In genomic region chrX:151488677-151489076, GRCh38 we compare ENCODE assay signal across 8 cellular contexts.
DNase-seq lines count a peak whose midpoint lies in the region; ATAC-seq and TF ChIP-seq lines count a peak whose summit lies in the region.

No MANE protein-coding gene starts in this region.

- H3K4me2 ChIP-seq in GM23338, result no peak overlapping the region

- no peak for DNase-seq in GM12864 (ENCODE audit: low read depth)
- DNase-seq in GM23338 (ENCODE audit: low spot score), result peak; percentile 43
- peak; percentile 38 for DNase-seq in NOMO-1 treated with DMSO at 0.1 percent for 48 hours (lab: John Stamatoyannopoulos, UW; ENCODE audit: unreplicated experiment)
- DNase-seq in endodermal cell, result peak; percentile 64
- DNase-seq in NCI-H345 (lab: John Stamatoyannopoulos, UW), result no peak
- DNase-seq in activated CD8-positive, alpha-beta memory T cell treated with anti-CD3 and anti-CD28 coated beads for 24 hours, result no peak
- no peak for DNase-seq in hypothalamus (lab: John Stamatoyannopoulos, UW)
- no peak for DNase-seq in HCEC 1CT

- H3K36me3 Mint-ChIP-seq in GM23338 (ENCODE audit: low read depth), result no peaks in the 10 kb centered on the region
- no peaks in the 10 kb centered on the region for H3K36me3 Mint-ChIP-seq in endodermal cell (ENCODE audit: low read depth)

- H3K4me1 Mint-ChIP-seq in GM23338 (no peaks in the 10 kb centered on the region), endodermal cell (no peaks in the 10 kb centered on the region)

- peaks cover 3% of the 10 kb centered on the region; the same call in 1 of the 2 replicates for H3K27me3 ChIP-seq in GM23338 (ENCODE audit: insufficient read depth)
- no peaks in the 10 kb centered on the region for H3K27me3 ChIP-seq in endodermal cell (ENCODE audit: control insufficient read depth, insufficient read depth, low read length, poor library complexity, severe bottlenecking)

- no peaks in the 10 kb centered on the region for H3K9me2 ChIP-seq in GM23338 (ENCODE audit: insufficient read depth)

- H3K36me3 ChIP-seq in GM23338 (ENCODE audit: insufficient read depth) (no peaks in the 10 kb centered on the region), endodermal cell (ENCODE audit: control insufficient read depth, insufficient read depth, low read length) (no peaks in the 10 kb centered on the region)

- no peaks in the 10 kb centered on the region for H3F3A ChIP-seq in GM23338 (replicated peaks; ENCODE audit: low read depth)

- H3K27ac Mint-ChIP-seq in GM23338 (no peak overlapping the region), endodermal cell (no peak overlapping the region)

- no peak overlapping the region for H3K9ac ChIP-seq in endodermal cell (ENCODE audit: extremely low read depth, low read length, poor library complexity, severe bottlenecking)

- no peak overlapping the region for H3K27ac ChIP-seq in GM23338 (ENCODE audit: low read depth)
- no peak overlapping the region for H3K27ac ChIP-seq in endodermal cell (ENCODE audit: low read depth, low read length)

- H3K4me3 ChIP-seq in GM12864 (ENCODE audit: low read depth, low read length) (no peak overlapping the region), GM23338 (no peak overlapping the region), endodermal cell (ENCODE audit: low read length) (no peak overlapping the region)

- H2AFZ ChIP-seq in GM23338, result no peak overlapping the region

- H3K4me1 ChIP-seq in GM23338 (ENCODE audit: insufficient read depth) (no peaks in the 10 kb centered on the region), endodermal cell (ENCODE audit: control insufficient read depth, insufficient read depth, low read length) (no peaks in the 10 kb centered on the region)

- H4K20me1 ChIP-seq in GM23338 (replicated peaks; ENCODE audit: insufficient read depth), result no peaks in the 10 kb centered on the region

- TF ChIP-seq CTCF in GM12864 (IDR thresholded peaks at IDR 0.05; ENCODE audit: low read depth, low read length, missing control alignments) (peak; percentile 51), GM23338 (conservative IDR thresholded peaks at IDR 0.05; ENCODE audit: low read depth in 2 of 2) (peak; percentile 52 to 67), endodermal cell (conservative IDR thresholded peaks at IDR 0.05) (peak; percentile 72)

- ATAC-seq in GM23338, result peak; percentile 63

- WGBS in endodermal cell (ENCODE audit: insufficient coverage in 1 of 2, insufficient read length in 1 of 2), 2 experiments, result 46% methylated on average over 2 of the region's 2 CpGs; no CpG with 5 or more reads in 1 of the 2 experiments

- H3K9me3 Mint-ChIP-seq in GM23338, result no peaks in the 10 kb centered on the region
- peaks cover 55% of the 10 kb centered on the region for H3K9me3 Mint-ChIP-seq in endodermal cell

- no peak overlapping the region for H3K4me3 Mint-ChIP-seq in GM23338
- no peak overlapping the region for H3K4me3 Mint-ChIP-seq in endodermal cell

- no peaks in the 10 kb centered on the region for H3K79me2 ChIP-seq in GM23338 (replicated peaks; ENCODE audit: insufficient read depth)

- no peaks in the 10 kb centered on the region for H3K9me3 ChIP-seq in endodermal cell (ENCODE audit: control insufficient read depth, low read length)

- peaks cover 2% of the 10 kb centered on the region for H3K27me3 Mint-ChIP-seq in GM23338 (ENCODE audit: insufficient read depth, low read depth, poor library complexity)
- peaks cover 2% of the 10 kb centered on the region for H3K27me3 Mint-ChIP-seq in endodermal cell (ENCODE audit: insufficient read depth)

TF ChIP-seq in GM23338, 12 proteins besides CTCF, POLR2A, EP300 and RAD21:
- TF ChIP-seq STAT1 (IDR thresholded peaks at IDR 0.05; ENCODE audit: unreplicated experiment) (no peak), EZH2phosphoT487 (IDR thresholded peaks at IDR 0.05; ENCODE audit: unreplicated experiment) (no peak), ZNF114 (CRISPR knock-in tag; IDR thresholded peaks at IDR 0.05) (no peak), NANOG (IDR thresholded peaks at IDR 0.05; ENCODE audit: borderline replicate concordance) (no peak), JUNB (IDR thresholded peaks at IDR 0.05; ENCODE audit: unreplicated experiment) (no peak), ZNF462 (CRISPR knock-in tag; IDR thresholded peaks at IDR 0.05) (no peak), POLR2AphosphoS5 (IDR thresholded peaks at IDR 0.05; ENCODE audit: low read depth) (no peak), ZNF331 (CRISPR knock-in tag; IDR thresholded peaks at IDR 0.05; ENCODE audit: low read depth) (no peak), CREB1 (CRISPR knock-in tag; IDR thresholded peaks at IDR 0.05; ENCODE audit: low read depth) (no peak)
- TF ChIP-seq, protein P1, sequence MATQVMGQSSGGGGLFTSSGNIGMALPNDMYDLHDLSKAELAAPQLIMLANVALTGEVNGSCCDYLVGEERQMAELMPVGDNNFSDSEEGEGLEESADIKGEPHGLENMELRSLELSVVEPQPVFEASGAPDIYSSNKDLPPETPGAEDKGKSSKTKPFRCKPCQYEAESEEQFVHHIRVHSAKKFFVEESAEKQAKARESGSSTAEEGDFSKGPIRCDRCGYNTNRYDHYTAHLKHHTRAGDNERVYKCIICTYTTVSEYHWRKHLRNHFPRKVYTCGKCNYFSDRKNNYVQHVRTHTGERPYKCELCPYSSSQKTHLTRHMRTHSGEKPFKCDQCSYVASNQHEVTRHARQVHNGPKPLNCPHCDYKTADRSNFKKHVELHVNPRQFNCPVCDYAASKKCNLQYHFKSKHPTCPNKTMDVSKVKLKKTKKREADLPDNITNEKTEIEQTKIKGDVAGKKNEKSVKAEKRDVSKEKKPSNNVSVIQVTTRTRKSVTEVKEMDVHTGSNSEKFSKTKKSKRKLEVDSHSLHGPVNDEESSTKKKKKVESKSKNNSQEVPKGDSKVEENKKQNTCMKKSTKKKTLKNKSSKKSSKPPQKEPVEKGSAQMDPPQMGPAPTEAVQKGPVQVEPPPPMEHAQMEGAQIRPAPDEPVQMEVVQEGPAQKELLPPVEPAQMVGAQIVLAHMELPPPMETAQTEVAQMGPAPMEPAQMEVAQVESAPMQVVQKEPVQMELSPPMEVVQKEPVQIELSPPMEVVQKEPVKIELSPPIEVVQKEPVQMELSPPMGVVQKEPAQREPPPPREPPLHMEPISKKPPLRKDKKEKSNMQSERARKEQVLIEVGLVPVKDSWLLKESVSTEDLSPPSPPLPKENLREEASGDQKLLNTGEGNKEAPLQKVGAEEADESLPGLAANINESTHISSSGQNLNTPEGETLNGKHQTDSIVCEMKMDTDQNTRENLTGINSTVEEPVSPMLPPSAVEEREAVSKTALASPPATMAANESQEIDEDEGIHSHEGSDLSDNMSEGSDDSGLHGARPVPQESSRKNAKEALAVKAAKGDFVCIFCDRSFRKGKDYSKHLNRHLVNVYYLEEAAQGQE (IDR thresholded peaks at IDR 0.05; ENCODE audit: unreplicated experiment), result no peak

Comparison
In these comparisons a context has a peak if more than half of its experiments do, and no peak if none do; other contexts are left out.
1. DNase-seq: peak in GM23338 (single experiment), NOMO-1 treated with DMSO at 0.1 percent for 48 hours (single experiment) and endodermal cell (single experiment); none in GM12864 (single experiment), NCI-H345 (single experiment), activated CD8-positive, alpha-beta memory T cell treated with anti-CD3 and anti-CD28 coated beads for 24 hours (single experiment), hypothalamus (0 of 51) and HCEC 1CT (single experiment).
2. Peak in every context shown above with its lines, with median percentiles within 50 percentile points of each other: CTCF ChIP-seq.